ENCODE assay signal across 30 cellular contexts in the genomic region with DNA sequence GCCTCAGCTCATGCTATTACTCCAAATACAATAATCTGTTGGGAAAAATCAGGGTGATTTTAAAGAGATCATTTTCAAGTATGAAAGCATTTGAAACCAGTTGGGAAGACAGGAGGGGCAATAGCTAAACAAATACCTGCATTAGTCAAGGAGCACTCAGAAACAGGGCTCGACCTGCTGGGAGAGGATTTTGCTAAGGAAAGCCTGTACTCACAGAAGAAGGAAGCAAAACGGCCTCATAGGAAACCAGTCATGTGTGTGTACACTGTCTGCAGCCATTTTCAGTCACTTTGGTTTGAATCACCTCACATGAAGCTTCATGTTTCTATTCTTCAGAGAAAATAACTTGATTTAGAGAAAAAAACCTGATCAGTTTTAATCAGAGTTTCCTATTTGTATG.
"Had no signal": no experiment of that assay in that cellular context is flagged by ENCODE, and none has a peak within 500 bp of the region (broad histone marks: within the 10 kb centered on the region; RNA-seq: fewer than 3 reads in every experiment).

No MANE protein-coding gene starts in this region.

- H3K4me2 ChIP-seq: SK-N-SH had no signal

- H3K36me3 Mint-ChIP-seq: activated naive CD8-positive, alpha-beta T cell had no signal

- H3K4me1 Mint-ChIP-seq: activated CD4-positive, alpha-beta memory T cell treated with anti-CD3 and anti-CD28 coated beads, Interleukin-2, amount 10 ng/mL, durations not matched to agents 7 days and 5 days; activated T-helper 17 cell treated with anti-CD3 and anti-CD28 coated beads, Interleukin-2, amount 50 U/mL, for 72 hours had no signal

- ATAC-seq: activated T-helper 17 cell treated with anti-CD3 and anti-CD28 coated beads, Interleukin-2, amount 50 U/mL, for 72 hours; Panc1; Right ventricle myocardium inferior had no signal

- H3K27me3 ChIP-seq: brain microvascular endothelial cell, SJCRH30 had no signal

- H3K27ac ChIP-seq: brain microvascular endothelial cell, SJCRH30, VCaP had no signal

- H3K27me3 Mint-ChIP-seq: activated CD4-positive, alpha-beta memory T cell treated with anti-CD3 and anti-CD28 coated beads, Interleukin-2, amount 10 ng/mL, durations not matched to agents 7 days and 5 days; activated T-helper 17 cell treated with anti-CD3 and anti-CD28 coated beads, Interleukin-2, amount 50 U/mL, for 72 hours had no signal

- H3K9me3 Mint-ChIP-seq: activated CD4-positive, alpha-beta memory T cell treated with anti-CD3 and anti-CD28 coated beads, Interleukin-2, amount 10 ng/mL, durations not matched to agents 7 days and 5 days; activated naive CD4-positive, alpha-beta T cell treated with anti-CD3 and anti-CD28 coated beads for 36 hours; activated T-helper 17 cell treated with anti-CD3 and anti-CD28 coated beads, Interleukin-2, amount 50 U/mL, for 72 hours had no signal

- H3K9ac ChIP-seq: SK-N-SH had no signal

- H3K9me3 ChIP-seq: SJCRH30, SK-N-SH had no signal

- H3K27ac Mint-ChIP-seq: activated CD4-positive, alpha-beta memory T cell treated with anti-CD3 and anti-CD28 coated beads, Interleukin-2, amount 10 ng/mL, durations not matched to agents 7 days and 5 days; activated naive CD4-positive, alpha-beta T cell treated with anti-CD3 and anti-CD28 coated beads for 36 hours; activated naive CD8-positive, alpha-beta T cell; activated T-helper 17 cell treated with anti-CD3 and anti-CD28 coated beads, Interleukin-2, amount 50 U/mL, for 72 hours had no signal

- H3K36me3 ChIP-seq: brain microvascular endothelial cell, SJCRH30 had no signal

- H3K4me3 Mint-ChIP-seq: activated CD4-positive, alpha-beta memory T cell treated with anti-CD3 and anti-CD28 coated beads, Interleukin-2, amount 10 ng/mL, durations not matched to agents 7 days and 5 days; activated naive CD4-positive, alpha-beta T cell treated with anti-CD3 and anti-CD28 coated beads for 36 hours; activated naive CD8-positive, alpha-beta T cell; activated T-helper 17 cell treated with anti-CD3 and anti-CD28 coated beads, Interleukin-2, amount 50 U/mL, for 72 hours had no signal

- H3K4me3 ChIP-seq: SJCRH30 had no signal

- H3K4me1 ChIP-seq: SJCRH30 had no signal

- DNase-seq: activated CD4-positive, alpha-beta memory T cell treated with anti-CD3 and anti-CD28 coated beads, Interleukin-2, amount 10 ng/mL, durations not matched to agents 7 days and 5 days; activated CD4-positive, alpha-beta T cell treated with anti-CD3 and anti-CD28 coated beads, Interleukin-2, amount 50 U/mL, for 1 hour; activated CD4-positive, CD25-positive, alpha-beta regulatory T cell; activated gamma-delta T cell; activated naive CD4-positive, alpha-beta T cell treated with anti-CD3 and anti-CD28 coated beads for 36 hours; activated T-cell treated with anti-CD3 and anti-CD28 coated beads for 4 hours; activated T-cell treated with anti-CD3 and anti-CD28 coated beads, Interleukin-2, amount 50 U/mL, for 48 hours; brain microvascular endothelial cell; KG1; MV-4-11; NCI-H1092 treated with DMSO at 0.1 percent for 48 hours; NCI-H1417 treated with DMSO at 0.1 percent for 48 hours; NCI-H1694; NCI-H2081; NCI-H2171; NCI-H2227 treated with DMSO at 0.1 percent for 48 hours; NCI-H446 treated with DMSO at 0.1 percent for 48 hours; NCI-H524 treated with DMSO at 0.1 percent for 48 hours; NCI-H748 treated with DMSO at 0.1 percent for 48 hours; NK-92 treated with Interleukin-12 subunit alpha and Interleukin-12 subunit beta, amount 100 ng/mL, for 24 hours; OCI-M1; RPMI8226; SJCRH30; SK-N-SH; T-helper 1 cell had no signal
